Comparison of ENCODE assay signal across 29 cellular contexts in genomic region chr3:57820479-57820878, GRCh38.
DNase-seq lines count a peak whose midpoint lies in the region; ATAC-seq, FAIRE-seq and TF ChIP-seq lines count a peak whose summit lies in the region.
"Had no signal": no experiment of that assay in that cellular context is flagged by ENCODE, and none has a peak within 500 bp of the region (broad histone marks: within the 10 kb centered on the region; RNA-seq: fewer than 3 reads in every experiment).

No MANE protein-coding gene starts in this region.

- POLR2A ChIA-PET in K562 (lab: Yijun Ruan, JAX): interaction anchor here (0.6 to 1.0 kb wide), 3 partner anchors 12 to 224 kb away, joined by 3 to 4 read pairs (median 3); no protein-coding TSS in a partner anchor

- no peak overlapping the region for H2BK5ac ChIP-seq in H9 (ENCODE audit: insufficient read length, low read length)

- H3K4me3 Mint-ChIP-seq in H9 (no peak overlapping the region), nephron (no peak overlapping the region), glutamatergic neuron (ENCODE audit: unreplicated experiment) (no peak overlapping the region)
- H3K4me3 Mint-ChIP-seq: activated CD4-positive, alpha-beta memory T cell treated with anti-CD3 and anti-CD28 coated beads for 36 hours; activated naive CD8-positive, alpha-beta T cell treated with anti-CD3 and anti-CD28 coated beads, Interleukin-2, amount 50 U/mL, for 24 hours; CD4-positive, alpha-beta T cell; neural progenitor cell had no signal

- H2BK120ac ChIP-seq in H9 (ENCODE audit: low read depth, low read length, poor library complexity, severe bottlenecking): no peak overlapping the region

- intact Hi-C loops in K562 (cut with micrococcal nuclease): loop anchor here (10.0 kb wide), 1 partner anchor 176 kb away; no protein-coding TSS in a partner anchor

- H4K91ac ChIP-seq in H9 (ENCODE audit: insufficient read length, low read depth, low read length): no peak overlapping the region

- H4K20me1 ChIP-seq in H9 (ENCODE audit: control insufficient read depth, insufficient read depth, insufficient read length) (no peaks in the 10 kb centered on the region), K562 (replicated peaks; ENCODE audit: control insufficient read depth, insufficient read depth, low read length) (0 out of 2 replicates have a peak, but pooled peaks cover 6% of the 10 kb centered on the region)

- peaks cover 0 to 3% (median 0%) of the 10 kb centered on the region in 3 experiments; a peak in 1 of 7 replicates for H3K36me3 Mint-ChIP-seq in H9 (ENCODE audit: insufficient read depth in 1 of 3, low read depth in 3 of 3)
- no peaks in the 10 kb centered on the region for H3K36me3 Mint-ChIP-seq in nephron (ENCODE audit: low read depth)
- H3K36me3 Mint-ChIP-seq in glutamatergic neuron (ENCODE audit: unreplicated experiment): no peaks in the 10 kb centered on the region
- H3K36me3 Mint-ChIP-seq: activated CD4-positive, alpha-beta memory T cell treated with anti-CD3 and anti-CD28 coated beads for 36 hours; neural progenitor cell had no signal

- H2AK5ac ChIP-seq in H9 (ENCODE audit: insufficient read length, low read length): no peak overlapping the region

- BruUV-seq in K562 (replicated peaks; lab: Mats Ljungman, UMichigan): no TSS peak

- no peak overlapping the region for H3K14ac ChIP-seq in H9 (ENCODE audit: insufficient read depth, low read length)

- DNase-seq in NCI-H2227 (lab: John Stamatoyannopoulos, UW; ENCODE audit: unreplicated experiment) (peak; percentile 23), NCI-H2227 treated with DMSO at 0.1 percent for 48 hours (lab: John Stamatoyannopoulos, UW) (no peak), H9 (no peak), K562 (ENCODE audit: extremely low read depth in 1 of 4, low spot score in 3 of 4) (peak in 1 of 4 experiments; percentile 8), GM03348 (ENCODE audit: low spot score) (no peak), NCI-H446 treated with DMSO at 0.1 percent for 48 hours (lab: John Stamatoyannopoulos, UW) (no peak), glutamatergic neuron (no peak)
- DNase-seq: activated CD4-positive, alpha-beta memory T cell treated with anti-CD3 and anti-CD28 coated beads for 36 hours; activated CD4-positive, alpha-beta T cell treated with anti-CD3 and anti-CD28 coated beads for 1 hour; activated naive CD4-positive, alpha-beta T cell; activated naive CD8-positive, alpha-beta T cell treated with anti-CD3 and anti-CD28 coated beads, Interleukin-2, amount 50 U/mL, for 24 hours; AML-193; CD4-positive, alpha-beta T cell; DMS153; effector CD8-positive, alpha-beta T cell; H7; IMR-90; islet precursor cell; left ventricle myocardium inferior; mesenchymal stem cell; NCI-H2081; pancreas; Peyer's patch; stimulated activated naive CD4-positive, alpha-beta T cell treated with Interleukin-2 at 50 U/mL for 16 hours had no signal

- H3K23me2 ChIP-seq in H9 (ENCODE audit: insufficient read length, low read depth, low read length, poor library complexity, severe bottlenecking): no peaks in the 10 kb centered on the region

- no peak overlapping the region for H3K56ac ChIP-seq in H9 (ENCODE audit: insufficient read length, low read depth, low read length)

- TF ChIP-seq POLR2A in K562 (conservative IDR thresholded peaks at IDR 0.05): no peak

- no peaks in the 10 kb centered on the region for H3K9me1 ChIP-seq in K562 (ENCODE audit: control insufficient read depth, insufficient read depth, low read length)

- H3K4me2 ChIP-seq in H9 (ENCODE audit: insufficient read depth, insufficient read length, low read length) (no peak overlapping the region), K562 (ENCODE audit: insufficient read depth, low read length) (no peak overlapping the region)
- H3K4me2 ChIP-seq: A549, neural progenitor cell, smooth muscle cell had no signal

- H3K4me1 Mint-ChIP-seq in H9 (peaks cover 35 to 39% of the 10 kb centered on the region in 2 experiments), nephron (peaks cover 21% of the 10 kb centered on the region), glutamatergic neuron (ENCODE audit: low read depth, unreplicated experiment) (no peaks in the 10 kb centered on the region)

- no CpG with 5 or more reads among the region's 6 CpGs for whole genome bisulfite sequencing in H9 (ENCODE audit: extremely low coverage, insufficient read length, low lambda C conversion rate)
- 34% methylated on average over 6 of the region's 6 CpGs for WGBS in K562 (ENCODE audit: insufficient coverage, low coverage, missing lambda C conversion rate)

- no peak overlapping the region for H4K5ac ChIP-seq in H9 (ENCODE audit: insufficient read length, low read depth, low read length)

- H3K4ac ChIP-seq in H9 (ENCODE audit: low read depth, low read length): no peak overlapping the region

- H3K18ac ChIP-seq in H9 (ENCODE audit: insufficient read length, low read depth, low read length): no peak overlapping the region

- H3K9me3 Mint-ChIP-seq in H9: no peaks in the 10 kb centered on the region
- H3K9me3 Mint-ChIP-seq in nephron: no peaks in the 10 kb centered on the region
- H3K9me3 Mint-ChIP-seq in glutamatergic neuron (ENCODE audit: unreplicated experiment): no peaks in the 10 kb centered on the region
- H3K9me3 Mint-ChIP-seq: activated CD4-positive, alpha-beta memory T cell treated with anti-CD3 and anti-CD28 coated beads for 36 hours; activated naive CD8-positive, alpha-beta T cell treated with anti-CD3 and anti-CD28 coated beads, Interleukin-2, amount 50 U/mL, for 24 hours; CD4-positive, alpha-beta T cell; neural progenitor cell had no signal

- H3K23ac ChIP-seq in H9 (ENCODE audit: insufficient read length, low read depth, low read length): no peak overlapping the region

- H2AFZ ChIP-seq in H9 (ENCODE audit: low read length) (no peak overlapping the region), K562 (ENCODE audit: low read depth, low read length) (no peak overlapping the region)
- H2AFZ ChIP-seq: neural progenitor cell had no signal

- FAIRE-seq in K562 (lab: Jason Lieb, UNC): no peak
- FAIRE-seq: A549, pancreas had no signal

- H3K27me3 Mint-ChIP-seq in H9 (ENCODE audit: low read depth) (no peaks in the 10 kb centered on the region), nephron (ENCODE audit: low read depth) (no peaks in the 10 kb centered on the region), glutamatergic neuron (ENCODE audit: unreplicated experiment) (no peaks in the 10 kb centered on the region)
- H3K27me3 Mint-ChIP-seq: activated CD4-positive, alpha-beta memory T cell treated with anti-CD3 and anti-CD28 coated beads for 36 hours; activated naive CD8-positive, alpha-beta T cell treated with anti-CD3 and anti-CD28 coated beads, Interleukin-2, amount 50 U/mL, for 24 hours; CD4-positive, alpha-beta T cell had no signal

- no peak for TF ChIP-seq CTCF in H9 (conservative IDR thresholded peaks at IDR 0.05)
- no peak for TF ChIP-seq CTCF in K562 (IDR thresholded peaks at IDR 0.05 in 2 of 3, conservative IDR thresholded peaks at IDR 0.05 in 1 of 3; ENCODE audit: insufficient read depth in 2 of 3, low read depth in 1 of 3, low read length in 3 of 3)
- no peak for TF ChIP-seq CTCF in nephron (IDR thresholded peaks at IDR 0.05; ENCODE audit: unreplicated experiment in 3 of 3)
- no peak for TF ChIP-seq CTCF in glutamatergic neuron (IDR thresholded peaks at IDR 0.05; ENCODE audit: partially characterized antibody, unreplicated experiment)

- H3K27ac Mint-ChIP-seq in H9: peak overlapping the region in 2 of 3 experiments; percentile 26 to 94; a peak in 2 of 7 replicates
- H3K27ac Mint-ChIP-seq in nephron: peak overlapping the region in 2 of 3 experiments; percentile 16 to 54
- H3K27ac Mint-ChIP-seq in glutamatergic neuron (ENCODE audit: unreplicated experiment): no peak overlapping the region
- H3K27ac Mint-ChIP-seq: activated CD4-positive, alpha-beta memory T cell treated with anti-CD3 and anti-CD28 coated beads for 36 hours; activated naive CD8-positive, alpha-beta T cell treated with anti-CD3 and anti-CD28 coated beads, Interleukin-2, amount 50 U/mL, for 24 hours; CD4-positive, alpha-beta T cell; neural progenitor cell had no signal

- TF ChIP-seq EP300 in K562 (IDR thresholded peaks at IDR 0.05; ENCODE audit: low read length): no peak

- TF ChIP-seq RAD21 in K562 (CRISPR knock-in tag; conservative IDR thresholded peaks at IDR 0.05 in 1 of 2, IDR thresholded peaks at IDR 0.05 in 1 of 2): no peak

- in situ Hi-C loops in K562 (cut with MboI): no loop called here

- CTCF ChIA-PET in K562 (lab: Yijun Ruan, JAX; ENCODE audit: low intra/inter-chr PET ratio): no interaction called here

- H3T11ph ChIP-seq in H9 (ENCODE audit: low read length): no peak overlapping the region

- H3K36me3 ChIP-seq in K562 (ENCODE audit: control insufficient read depth, insufficient read depth, low read length): no peaks in the 10 kb centered on the region
- H3K36me3 ChIP-seq: left ventricle myocardium inferior, neural progenitor cell, pancreas, Peyer's patch had no signal

- H3K4me1 ChIP-seq in H9 (ENCODE audit: insufficient read depth, low read length) (peaks cover under 1% of the 10 kb centered on the region; the same call in 1 of the 2 replicates), K562 (replicated peaks in 1 of 2; ENCODE audit: control insufficient read depth in 2 of 2, insufficient read depth in 2 of 2, low read length in 2 of 2) (peaks cover 0 to 8% of the 10 kb centered on the region in 2 experiments; a peak in 2 of 5 replicates)

- ATAC-seq in K562: peak; percentile 59
- ATAC-seq: A549; activated naive CD8-positive, alpha-beta T cell treated with anti-CD3 and anti-CD28 coated beads, Interleukin-2, amount 50 U/mL, for 24 hours had no signal

- H2BK15ac ChIP-seq in H9 (ENCODE audit: low read depth, low read length): no peak overlapping the region

- H2BK20ac ChIP-seq in H9 (ENCODE audit: low read depth, low read length, poor library complexity, severe bottlenecking): no peak overlapping the region

- no peaks in the 10 kb centered on the region for H3K27me3 ChIP-seq in H9 (ENCODE audit: insufficient read depth, low read length)
- no peaks in the 10 kb centered on the region for H3K27me3 ChIP-seq in K562 (ENCODE audit: control insufficient read depth in 2 of 2, insufficient read depth in 2 of 2, low read length in 2 of 2)
- H3K27me3 ChIP-seq: neural progenitor cell, pancreas, Peyer's patch had no signal

- H4K8ac ChIP-seq in H9 (replicated peaks; ENCODE audit: insufficient read length, low read depth, low read length): no peak overlapping the region

- H3K9ac ChIP-seq in H9 (ENCODE audit: extremely low read depth, insufficient read length, low read length): no peak overlapping the region
- no peak overlapping the region for H3K9ac ChIP-seq in K562 (ENCODE audit: insufficient read depth in 1 of 2, low read depth in 2 of 2, low read length in 2 of 2)
- H3K9ac ChIP-seq: neural progenitor cell had no signal

- peaks cover 4% of the 10 kb centered on the region for H3K79me1 ChIP-seq in H9 (ENCODE audit: insufficient read depth, low read depth, low read length, poor library complexity, severe bottlenecking)

- no peak overlapping the region for H3K4me3 ChIP-seq in K562
- H3K4me3 ChIP-seq: A549, coronary artery, left ventricle myocardium inferior, neural progenitor cell, pancreas, Peyer's patch, smooth muscle cell had no signal

- H3K9me3 ChIP-seq in H9 (ENCODE audit: control insufficient read depth, low read depth, low read length): no peaks in the 10 kb centered on the region
- H3K9me3 ChIP-seq in K562 (replicated peaks; ENCODE audit: control insufficient read depth, insufficient read depth, low read depth, low read length): no peaks in the 10 kb centered on the region
- H3K9me3 ChIP-seq: A549, left ventricle myocardium inferior, pancreas, Peyer's patch had no signal

- no peak overlapping the region for H3K27ac ChIP-seq in H9 (ENCODE audit: insufficient read length, low read depth, low read length)
- H3K27ac ChIP-seq in K562 (ENCODE audit: extremely low read depth, low read depth, low read length): no peak overlapping the region
- H3K27ac ChIP-seq: A549, coronary artery, left ventricle myocardium inferior, neural progenitor cell, pancreas, Peyer's patch had no signal

- no peak overlapping the region for H2BK12ac ChIP-seq in H9 (ENCODE audit: insufficient read length, low read depth, low read length)

- peaks cover 6% of the 10 kb centered on the region; the same call in 1 of the 2 replicates for H3K79me2 ChIP-seq in H9 (ENCODE audit: insufficient read depth, low read length)
- peaks cover 47% of the 10 kb centered on the region for H3K79me2 ChIP-seq in K562 (ENCODE audit: control insufficient read depth, insufficient read depth, low read length)
